Comparison of ENCODE assay signal across 1 cellular context in genomic region chr14:77108753-77109152, GRCh38.
TF ChIP-seq lines count a peak whose summit lies in the region.

No MANE protein-coding gene starts in this region.

TF ChIP-seq in GM23338, 12 proteins besides CTCF, POLR2A, EP300 and RAD21 (continued from another document):
- TF ChIP-seq, protein P1, sequence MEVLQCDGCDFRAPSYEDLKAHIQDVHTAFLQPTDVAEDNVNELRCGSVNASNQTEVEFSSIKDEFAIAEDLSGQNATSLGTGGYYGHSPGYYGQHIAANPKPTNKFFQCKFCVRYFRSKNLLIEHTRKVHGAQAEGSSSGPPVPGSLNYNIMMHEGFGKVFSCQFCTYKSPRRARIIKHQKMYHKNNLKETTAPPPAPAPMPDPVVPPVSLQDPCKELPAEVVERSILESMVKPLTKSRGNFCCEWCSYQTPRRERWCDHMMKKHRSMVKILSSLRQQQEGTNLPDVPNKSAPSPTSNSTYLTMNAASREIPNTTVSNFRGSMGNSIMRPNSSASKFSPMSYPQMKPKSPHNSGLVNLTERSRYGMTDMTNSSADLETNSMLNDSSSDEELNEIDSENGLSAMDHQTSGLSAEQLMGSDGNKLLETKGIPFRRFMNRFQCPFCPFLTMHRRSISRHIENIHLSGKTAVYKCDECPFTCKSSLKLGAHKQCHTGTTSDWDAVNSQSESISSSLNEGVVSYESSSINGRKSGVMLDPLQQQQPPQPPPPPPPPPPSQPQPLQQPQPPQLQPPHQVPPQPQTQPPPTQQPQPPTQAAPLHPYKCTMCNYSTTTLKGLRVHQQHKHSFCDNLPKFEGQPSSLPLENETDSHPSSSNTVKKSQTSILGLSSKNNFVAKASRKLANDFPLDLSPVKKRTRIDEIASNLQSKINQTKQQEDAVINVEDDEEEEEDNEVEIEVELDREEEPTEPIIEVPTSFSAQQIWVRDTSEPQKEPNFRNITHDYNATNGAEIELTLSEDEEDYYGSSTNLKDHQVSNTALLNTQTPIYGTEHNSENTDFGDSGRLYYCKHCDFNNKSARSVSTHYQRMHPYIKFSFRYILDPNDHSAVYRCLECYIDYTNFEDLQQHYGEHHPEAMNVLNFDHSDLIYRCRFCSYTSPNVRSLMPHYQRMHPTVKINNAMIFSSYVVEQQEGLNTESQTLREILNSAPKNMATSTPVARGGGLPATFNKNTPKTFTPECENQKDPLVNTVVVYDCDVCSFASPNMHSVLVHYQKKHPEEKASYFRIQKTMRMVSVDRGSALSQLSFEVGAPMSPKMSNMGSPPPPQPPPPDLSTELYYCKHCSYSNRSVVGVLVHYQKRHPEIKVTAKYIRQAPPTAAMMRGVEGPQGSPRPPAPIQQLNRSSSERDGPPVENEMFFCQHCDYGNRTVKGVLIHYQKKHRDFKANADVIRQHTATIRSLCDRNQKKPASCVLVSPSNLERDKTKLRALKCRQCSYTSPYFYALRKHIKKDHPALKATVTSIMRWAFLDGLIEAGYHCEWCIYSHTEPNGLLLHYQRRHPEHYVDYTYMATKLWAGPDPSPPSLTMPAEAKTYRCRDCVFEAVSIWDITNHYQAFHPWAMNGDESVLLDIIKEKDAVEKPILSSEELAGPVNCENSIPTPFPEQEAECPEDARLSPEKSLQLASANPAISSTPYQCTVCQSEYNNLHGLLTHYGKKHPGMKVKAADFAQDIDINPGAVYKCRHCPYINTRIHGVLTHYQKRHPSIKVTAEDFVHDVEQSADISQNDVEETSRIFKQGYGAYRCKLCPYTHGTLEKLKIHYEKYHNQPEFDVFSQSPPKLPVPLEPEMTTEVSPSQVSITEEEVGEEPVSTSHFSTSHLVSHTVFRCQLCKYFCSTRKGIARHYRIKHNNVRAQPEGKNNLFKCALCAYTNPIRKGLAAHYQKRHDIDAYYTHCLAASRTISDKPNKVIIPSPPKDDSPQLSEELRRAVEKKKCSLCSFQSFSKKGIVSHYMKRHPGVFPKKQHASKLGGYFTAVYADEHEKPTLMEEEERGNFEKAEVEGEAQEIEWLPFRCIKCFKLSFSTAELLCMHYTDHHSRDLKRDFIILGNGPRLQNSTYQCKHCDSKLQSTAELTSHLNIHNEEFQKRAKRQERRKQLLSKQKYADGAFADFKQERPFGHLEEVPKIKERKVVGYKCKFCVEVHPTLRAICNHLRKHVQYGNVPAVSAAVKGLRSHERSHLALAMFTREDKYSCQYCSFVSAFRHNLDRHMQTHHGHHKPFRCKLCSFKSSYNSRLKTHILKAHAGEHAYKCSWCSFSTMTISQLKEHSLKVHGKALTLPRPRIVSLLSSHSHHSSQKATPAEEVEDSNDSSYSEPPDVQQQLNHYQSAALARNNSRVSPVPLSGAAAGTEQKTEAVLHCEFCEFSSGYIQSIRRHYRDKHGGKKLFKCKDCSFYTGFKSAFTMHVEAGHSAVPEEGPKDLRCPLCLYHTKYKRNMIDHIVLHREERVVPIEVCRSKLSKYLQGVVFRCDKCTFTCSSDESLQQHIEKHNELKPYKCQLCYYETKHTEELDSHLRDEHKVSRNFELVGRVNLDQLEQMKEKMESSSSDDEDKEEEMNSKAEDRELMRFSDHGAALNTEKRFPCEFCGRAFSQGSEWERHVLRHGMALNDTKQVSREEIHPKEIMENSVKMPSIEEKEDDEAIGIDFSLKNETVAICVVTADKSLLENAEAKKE (CRISPR knock-in tag; IDR thresholded peaks at IDR 0.05): no peak
- TF ChIP-seq ZNF114 (CRISPR knock-in tag; IDR thresholded peaks at IDR 0.05) (no peak), JUNB (IDR thresholded peaks at IDR 0.05; ENCODE audit: unreplicated experiment) (no peak), STAT1 (IDR thresholded peaks at IDR 0.05; ENCODE audit: unreplicated experiment) (no peak), EZH2 (IDR thresholded peaks at IDR 0.05; ENCODE audit: low read depth, unreplicated experiment) (no peak), POLR2AphosphoS5 (IDR thresholded peaks at IDR 0.05; ENCODE audit: low read depth) (no peak), CREB1 (CRISPR knock-in tag; IDR thresholded peaks at IDR 0.05; ENCODE audit: low read depth) (no peak)
- TF ChIP-seq, protein P2, sequence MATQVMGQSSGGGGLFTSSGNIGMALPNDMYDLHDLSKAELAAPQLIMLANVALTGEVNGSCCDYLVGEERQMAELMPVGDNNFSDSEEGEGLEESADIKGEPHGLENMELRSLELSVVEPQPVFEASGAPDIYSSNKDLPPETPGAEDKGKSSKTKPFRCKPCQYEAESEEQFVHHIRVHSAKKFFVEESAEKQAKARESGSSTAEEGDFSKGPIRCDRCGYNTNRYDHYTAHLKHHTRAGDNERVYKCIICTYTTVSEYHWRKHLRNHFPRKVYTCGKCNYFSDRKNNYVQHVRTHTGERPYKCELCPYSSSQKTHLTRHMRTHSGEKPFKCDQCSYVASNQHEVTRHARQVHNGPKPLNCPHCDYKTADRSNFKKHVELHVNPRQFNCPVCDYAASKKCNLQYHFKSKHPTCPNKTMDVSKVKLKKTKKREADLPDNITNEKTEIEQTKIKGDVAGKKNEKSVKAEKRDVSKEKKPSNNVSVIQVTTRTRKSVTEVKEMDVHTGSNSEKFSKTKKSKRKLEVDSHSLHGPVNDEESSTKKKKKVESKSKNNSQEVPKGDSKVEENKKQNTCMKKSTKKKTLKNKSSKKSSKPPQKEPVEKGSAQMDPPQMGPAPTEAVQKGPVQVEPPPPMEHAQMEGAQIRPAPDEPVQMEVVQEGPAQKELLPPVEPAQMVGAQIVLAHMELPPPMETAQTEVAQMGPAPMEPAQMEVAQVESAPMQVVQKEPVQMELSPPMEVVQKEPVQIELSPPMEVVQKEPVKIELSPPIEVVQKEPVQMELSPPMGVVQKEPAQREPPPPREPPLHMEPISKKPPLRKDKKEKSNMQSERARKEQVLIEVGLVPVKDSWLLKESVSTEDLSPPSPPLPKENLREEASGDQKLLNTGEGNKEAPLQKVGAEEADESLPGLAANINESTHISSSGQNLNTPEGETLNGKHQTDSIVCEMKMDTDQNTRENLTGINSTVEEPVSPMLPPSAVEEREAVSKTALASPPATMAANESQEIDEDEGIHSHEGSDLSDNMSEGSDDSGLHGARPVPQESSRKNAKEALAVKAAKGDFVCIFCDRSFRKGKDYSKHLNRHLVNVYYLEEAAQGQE (IDR thresholded peaks at IDR 0.05; ENCODE audit: unreplicated experiment): no peak
